ENCODE assay signal across 8 cellular contexts in the genomic region with DNA sequence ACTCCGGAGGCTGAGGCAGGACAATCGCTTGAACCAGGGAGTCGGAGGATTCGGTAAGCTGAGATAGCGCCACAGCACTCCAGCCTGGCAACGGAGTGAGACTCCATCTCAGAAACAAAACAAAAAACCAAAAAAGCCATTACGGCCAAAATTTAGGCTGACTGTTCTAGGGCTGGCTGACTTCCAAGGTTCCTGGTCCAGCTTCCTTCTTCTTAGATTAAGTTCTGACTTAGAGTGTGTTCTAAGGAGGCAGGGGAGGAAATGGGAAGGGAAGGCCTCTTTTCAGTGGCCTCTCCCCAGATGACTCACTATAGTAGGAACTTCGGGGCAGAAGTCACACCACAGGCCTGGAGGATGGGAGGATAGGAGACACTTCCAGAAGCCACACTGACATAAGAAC. TPM values are rescaled to one million over a fixed set of nuclear protein-coding genes. Genes with fewer than 3 reads are reported as not detected.
DNase-seq lines count a peak whose midpoint lies in the region; ATAC-seq and TF ChIP-seq lines count a peak whose summit lies in the region.

No MANE protein-coding gene starts in this region.

- H3K4me3 ChIP-seq in AG04449 (ENCODE audit: low read depth, low read length) (no peak overlapping the region), esophagus muscularis mucosa (no peak overlapping the region)

- TF ChIP-seq CTCF in AG04449 (IDR thresholded peaks at IDR 0.05; ENCODE audit: insufficient read depth, low read length, missing control alignments) (no peak), esophagus muscularis mucosa (IDR thresholded peaks at IDR 0.05) (no peak), nephron progenitor cell (IDR thresholded peaks at IDR 0.05) (no peak)
- no peak for TF ChIP-seq CTCF in CD4-positive, alpha-beta T cell (IDR thresholded peaks at IDR 0.05)

- WGBS in esophagus muscularis mucosa: 76% methylated on average over 8 of the region's 8 CpGs

- no peaks in the 10 kb centered on the region for H3K27me3 ChIP-seq in esophagus muscularis mucosa
- H3K27me3 ChIP-seq in CD4-positive, alpha-beta T cell (ENCODE audit: control insufficient read depth, insufficient read depth, low read length): no peaks in the 10 kb centered on the region

- no peak for ATAC-seq in CD4-positive, alpha-beta T cell (ENCODE audit: poor library complexity)
- no peak for ATAC-seq in GM21390 (IDR thresholded peaks at IDR 0.05; ENCODE audit: unreplicated experiment)

- DNase-seq in AG04449 (ENCODE audit: low read depth, low spot score) (peak; percentile 58), OCI-M1 (lab: John Stamatoyannopoulos, UW) (peak; percentile 15), esophagus muscularis mucosa (ENCODE audit: extremely low spot score) (peak; percentile 94), nephron progenitor cell (no peak), GM19240 (ENCODE audit: insufficient read length, low spot score) (no peak), NAMALWA (ENCODE audit: low spot score) (no peak)
- DNase-seq in CD4-positive, alpha-beta T cell: no peak

- TF ChIP-seq EP300 in esophagus muscularis mucosa (IDR thresholded peaks at IDR 0.05): no peak

- intact Hi-C loops in esophagus muscularis mucosa (cut with DNase I): no loop called here
- intact Hi-C loops in CD4-positive, alpha-beta T cell (cut with DNase I, micrococcal nuclease): no loop called here

- H3K4me3 Mint-ChIP-seq in nephron progenitor cell: no peak overlapping the region
- H3K4me3 Mint-ChIP-seq in CD4-positive, alpha-beta T cell: no peak overlapping the region

- CTCF ChIA-PET in AG04449 (lab: Yijun Ruan, JAX): interaction anchor here (1.0 to 1.9 kb wide), 3 partner anchors 10 to 42 kb away, joined by 3 to 5 read pairs (median 5); no protein-coding TSS in a partner anchor
- CTCF ChIA-PET in CD4-positive, alpha-beta T cell (lab: Charles Lee): no interaction called here

- POLR2A ChIA-PET in AG04449 (lab: Yijun Ruan, JAX): interaction anchor here (0.6 kb wide), 1 partner anchor 12 kb away, joined by 3 read pairs; no protein-coding TSS in a partner anchor
- POLR2A ChIA-PET in CD4-positive, alpha-beta T cell (lab: Charles Lee): no interaction called here

- peak overlapping the region; percentile 56 to 73 (median 64) for H3K27ac ChIP-seq in esophagus muscularis mucosa (replicated peaks in 1 of 4)
- no peak overlapping the region for H3K27ac ChIP-seq in CD4-positive, alpha-beta T cell (ENCODE audit: low read depth, low read length)

- peaks cover 59% of the 10 kb centered on the region for H3K36me3 Mint-ChIP-seq in nephron progenitor cell (ENCODE audit: low read depth)
- peaks cover 67% of the 10 kb centered on the region for H3K36me3 Mint-ChIP-seq in CD4-positive, alpha-beta T cell (ENCODE audit: low read depth)

- peaks cover 21 to 35% (median 28%) of the 10 kb centered on the region in 4 donors for H3K4me1 ChIP-seq in esophagus muscularis mucosa

- H3K9me3 ChIP-seq in esophagus muscularis mucosa: no peaks in the 10 kb centered on the region
- H3K9me3 ChIP-seq in CD4-positive, alpha-beta T cell (ENCODE audit: control insufficient read depth, low read length): no peaks in the 10 kb centered on the region

- H3K27me3 Mint-ChIP-seq in nephron progenitor cell (ENCODE audit: low read depth, poor library complexity): no peaks in the 10 kb centered on the region
- no peaks in the 10 kb centered on the region for H3K27me3 Mint-ChIP-seq in CD4-positive, alpha-beta T cell

- TF ChIP-seq POLR2A in esophagus muscularis mucosa (IDR thresholded peaks at IDR 0.05; ENCODE audit: low read depth): no peak

- peaks cover 24 to 51% (median 40%) of the 10 kb centered on the region in 4 donors for H3K36me3 ChIP-seq in esophagus muscularis mucosa

- H3K9me3 Mint-ChIP-seq in nephron progenitor cell: no peaks in the 10 kb centered on the region
- no peaks in the 10 kb centered on the region for H3K9me3 Mint-ChIP-seq in CD4-positive, alpha-beta T cell

- H3K27ac Mint-ChIP-seq in nephron progenitor cell: peak overlapping the region; percentile 27
- H3K27ac Mint-ChIP-seq in CD4-positive, alpha-beta T cell: no peak overlapping the region

- H3K4me1 Mint-ChIP-seq in nephron progenitor cell: peaks cover 9% of the 10 kb centered on the region
- H3K4me1 Mint-ChIP-seq in CD4-positive, alpha-beta T cell (ENCODE audit: low read depth): no peaks in the 10 kb centered on the region

RNA-seq across cellular contexts. Expression of a gene that starts 27.7 kb away (rescaled TPM):
- 1 to 10 TPM in 1 of 4 donors, not detected in 3; 1.2 TPM for total RNA-seq in esophagus muscularis mucosa
- 1 to 10 TPM; 1.1 TPM for total RNA-seq in CD4-positive, alpha-beta T cell

Comparison
In these comparisons a context has a peak if more than half of its experiments do, and no peak if none do; other contexts are left out.
1. DNase-seq: peak in AG04449 (single experiment), OCI-M1 (single experiment) and esophagus muscularis mucosa (single experiment); none in nephron progenitor cell (single experiment), GM19240 (single experiment), CD4-positive, alpha-beta T cell (0 of 10) and NAMALWA (single experiment).